ENCODE assay signal across 8 cellular contexts in the genomic region with DNA sequence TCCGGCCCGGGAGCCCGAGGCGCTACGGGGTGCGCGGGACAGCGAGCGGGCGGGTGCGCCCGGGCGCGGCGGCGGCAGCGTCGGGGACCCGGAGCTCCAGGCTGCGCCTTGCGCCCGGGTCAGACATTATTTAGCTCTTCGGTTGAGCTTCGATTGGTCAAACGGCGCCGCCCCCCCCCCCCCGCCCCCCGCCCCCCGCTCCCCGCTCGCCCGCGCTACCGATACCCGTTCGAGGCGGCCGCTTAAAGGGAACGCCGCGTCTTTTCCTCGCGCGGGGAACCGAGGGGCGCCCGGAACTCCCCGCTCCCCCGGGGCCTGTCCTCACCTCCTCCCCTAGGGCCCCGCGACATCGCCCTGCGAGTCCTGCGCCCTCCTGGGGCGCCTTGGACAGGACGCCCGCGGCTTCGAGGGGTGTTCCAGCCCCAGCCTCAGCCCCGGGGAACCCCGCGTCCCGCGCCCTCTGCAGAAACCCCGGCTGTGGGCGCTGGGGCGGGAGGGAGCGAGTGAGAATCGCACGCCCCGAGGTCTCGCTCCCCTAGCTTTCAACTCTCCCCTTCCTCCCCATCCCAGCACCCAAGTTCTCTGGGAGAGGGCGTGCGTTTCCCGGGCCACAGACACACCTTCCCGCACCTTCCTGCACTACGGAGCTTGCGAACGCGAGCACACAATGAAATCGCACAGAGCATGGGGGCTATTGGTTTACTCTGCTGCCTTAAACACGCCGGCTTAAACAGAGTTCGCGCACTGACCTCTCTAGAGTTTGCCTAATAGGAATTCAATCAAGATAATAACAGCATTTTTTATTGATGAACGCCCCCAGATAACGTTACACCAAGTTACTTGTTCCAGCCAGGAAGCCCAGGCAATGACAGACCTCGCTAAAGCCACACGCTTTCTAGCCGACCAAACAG. TPM values are rescaled to one million over a fixed set of nuclear protein-coding genes. Genes with fewer than 3 reads are reported as not detected.
DNase-seq lines count a peak whose midpoint lies in the region; ATAC-seq, FAIRE-seq and TF ChIP-seq lines count a peak whose summit lies in the region.

Gene BDNF, minus strand, starts transcription at position 105 of the 911 bp plus-strand sequence. CDS start 41,891 bp downstream, outside the sequence.

- no peaks in the 10 kb centered on the region for H3K9me3 Mint-ChIP-seq in astrocyte (ENCODE audit: unreplicated experiment)

- H3K9me3 ChIP-seq in astrocyte (ENCODE audit: insufficient read depth, low read depth, low read length) (no peaks in the 10 kb centered on the region), iPS-20b (ENCODE audit: insufficient read depth, low read depth, low read length) (no peaks in the 10 kb centered on the region)

- H3K9ac ChIP-seq in astrocyte (ENCODE audit: low read length) (peak within 1 kb of the TSS; percentile 95), iPS-20b (ENCODE audit: low read depth, low read length) (peak within 1 kb of the TSS; percentile 63; the same call in 1 of the 2 replicates)

- peaks cover 19% of the 10 kb centered on the region for H4K20me1 ChIP-seq in astrocyte (ENCODE audit: insufficient read depth, low read length)

- in situ Hi-C loops in KBM-7 (cut with MboI; ENCODE audit: low pct_unique_long_range_greater_than_20kb, low sequenced_read_pairs), result no loop called here

- peak within 1 kb of the TSS; percentile 97 for H3K4me2 ChIP-seq in astrocyte (ENCODE audit: low read length)

- FAIRE-seq in astrocyte (lab: Jason Lieb, UNC), result no peak

- DNase-seq in GM12864 (ENCODE audit: low read depth), result no peak
- peak; percentile 41 for DNase-seq in KBM-7
- no peak for DNase-seq in astrocyte (ENCODE audit: low read depth)
- no peak for DNase-seq in ureter (ENCODE audit: low spot score)

- H3K4me1 ChIP-seq in astrocyte (ENCODE audit: insufficient read depth, low read length), result peaks cover 28% of the 10 kb centered on the region
- H3K4me1 ChIP-seq in iPS-20b (ENCODE audit: insufficient read depth, low read length), result peaks cover 46% of the 10 kb centered on the region

- H3K4me3 ChIP-seq in GM12864 (ENCODE audit: low read depth, low read length) (peak within 1 kb of the TSS; percentile 51), astrocyte (ENCODE audit: insufficient read depth, low read depth, low read length) (peak within 1 kb of the TSS; percentile 97), iPS-20b (ENCODE audit: low read length) (peak within 1 kb of the TSS; percentile 82), skin epidermis (peak within 1 kb of the TSS; percentile 29 to 58 (median 39))

- H3K4me1 Mint-ChIP-seq in astrocyte (ENCODE audit: low read depth, unreplicated experiment), result peaks cover 29% of the 10 kb centered on the region

- H3K27me3 ChIP-seq in astrocyte (ENCODE audit: insufficient read depth, low read length) (no peaks in the 10 kb centered on the region), iPS-20b (ENCODE audit: insufficient read depth, low read length) (peaks cover 51% of the 10 kb centered on the region)

- peak within 1 kb of the TSS; percentile 73 for H2AFZ ChIP-seq in astrocyte (ENCODE audit: low read depth, low read length)

- peaks cover 55% of the 10 kb centered on the region for H3K79me2 ChIP-seq in astrocyte (ENCODE audit: insufficient read depth, low read length)

- H3K36me3 ChIP-seq in astrocyte (ENCODE audit: insufficient read depth, low read length) (no peaks in the 10 kb centered on the region), iPS-20b (ENCODE audit: insufficient read depth, low read depth, low read length) (no peaks in the 10 kb centered on the region)

- TF ChIP-seq CTCF in 22Rv1 (IDR thresholded peaks at IDR 0.05) (no peak), GM12864 (IDR thresholded peaks at IDR 0.05; ENCODE audit: low read depth, low read length, missing control alignments) (no peak), astrocyte (IDR thresholded peaks at IDR 0.05; ENCODE audit: insufficient read depth, low read depth, low read length) (no peak)

- H3K27me3 Mint-ChIP-seq in astrocyte (ENCODE audit: low read depth, unreplicated experiment), result no peaks in the 10 kb centered on the region

- H3K4me3 Mint-ChIP-seq in astrocyte (ENCODE audit: unreplicated experiment), result peak within 1 kb of the TSS; percentile 99

- peak within 1 kb of the TSS; percentile 85 for H3K27ac Mint-ChIP-seq in astrocyte (ENCODE audit: unreplicated experiment)

- no peaks in the 10 kb centered on the region for H3K36me3 Mint-ChIP-seq in astrocyte (ENCODE audit: low read depth, unreplicated experiment)

- ATAC-seq in GM18505 (IDR thresholded peaks at IDR 0.05; ENCODE audit: unreplicated experiment), result no peak

- peak within 1 kb of the TSS; percentile 31; the same call in 1 of the 2 replicates for H3K27ac ChIP-seq in 22Rv1
- peak within 1 kb of the TSS; percentile 94 for H3K27ac ChIP-seq in astrocyte (ENCODE audit: low read depth, low read length)
- H3K27ac ChIP-seq in iPS-20b (ENCODE audit: low read length), result no peak within 1 kb of the TSS
- no peak within 1 kb of the TSS for H3K27ac ChIP-seq in skin epidermis

- no peak for TF ChIP-seq POLR2A in GM18505 (IDR thresholded peaks at IDR 0.05; ENCODE audit: borderline replicate concordance, extremely low read depth, insufficient read depth, insufficient read length)

RNA-seq across cellular contexts. Expression of gene BDNF, which starts in this region (rescaled TPM):
- total RNA-seq in astrocyte (24.4 and 27.2 TPM in 2 replicates), ureter (6.0 TPM)

Comparison
In these comparisons a context has a peak if more than half of its experiments do, and no peak if none do; other contexts are left out.
1. H3K27ac ChIP-seq: peak in 22Rv1 (single experiment) and astrocyte (single experiment); none in iPS-20b (single experiment) and skin epidermis (0 of 21).
2. H3K4me3 ChIP-seq: peak in every context shown above with its lines; median percentile 97 in astrocyte; 82 in iPS-20b; 51 in GM12864; 39 in skin epidermis.